Comparison of ENCODE assay signal across 26 cellular contexts in the genomic region with DNA sequence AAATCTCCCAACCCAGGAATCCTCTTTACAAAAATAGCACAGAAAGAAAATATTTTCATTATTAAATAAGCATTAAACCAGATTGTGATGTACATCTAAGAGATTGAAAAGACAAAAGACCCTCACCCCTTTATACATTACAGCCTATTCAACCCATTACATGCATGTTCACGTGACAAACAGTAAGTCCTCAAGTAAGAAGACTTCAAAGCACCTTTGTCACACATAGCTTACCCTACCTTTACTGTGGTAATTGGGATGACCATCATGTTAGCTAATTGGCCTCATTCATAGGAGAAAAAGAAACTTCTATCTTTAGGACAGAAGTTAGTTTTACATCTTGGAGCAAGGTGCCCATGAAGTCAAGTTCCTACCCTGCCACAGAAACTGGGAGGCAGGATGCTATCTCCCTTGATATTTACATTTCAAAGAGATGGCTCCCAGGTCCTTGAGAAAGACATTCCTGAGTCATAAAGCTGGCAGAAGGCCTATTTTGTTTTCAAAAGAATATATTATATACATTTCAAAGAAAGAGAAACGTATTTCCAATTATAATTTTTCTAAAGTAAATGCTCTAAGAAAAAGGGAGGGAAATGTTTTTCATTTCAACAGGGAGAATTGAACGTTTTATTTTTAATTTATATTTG. TPM values are rescaled to one million over a fixed set of nuclear protein-coding genes. Genes with fewer than 3 reads are reported as not detected.
DNase-seq lines count a peak whose midpoint lies in the region; ATAC-seq and TF ChIP-seq lines count a peak whose summit lies in the region.
"Had no signal": no experiment of that assay in that cellular context is flagged by ENCODE, and none has a peak within 500 bp of the region (broad histone marks: within the 10 kb centered on the region; RNA-seq: fewer than 3 reads in every experiment).

No MANE protein-coding gene starts in this region.

- DNase-seq in EL (peak; percentile 16), mammary epithelial cell (peak; percentile 12), iPS DF 4.7 (ENCODE audit: extremely low read depth, low spot score) (peak; percentile 46), hippocampal formation (lab: John Stamatoyannopoulos, UW) (no peak), KG1 (lab: John Stamatoyannopoulos, UW) (no peak)
- DNase-seq: activated CD4-positive, alpha-beta T cell treated with anti-CD3 and anti-CD28 coated beads, Interleukin-2, amount 10 ng/mL, durations not matched to agents 24 days and 14 days; activated naive CD4-positive, alpha-beta T cell; activated T-cell treated with anti-CD3 and anti-CD28 coated beads, Interleukin-2, amount 50 U/mL, for 4 hours; colonic mucosa; COR-L47; DMS79 treated with DMSO at 0.1 percent for 48 hours; heart left ventricle; islet precursor cell; NCI-H1048; NCI-H1694 treated with DMSO at 0.1 percent for 48 hours; NCI-H2171 treated with DMSO at 0.1 percent for 48 hours; NCI-H526 treated with DMSO at 0.1 percent for 48 hours; stimulated activated CD4-positive, alpha-beta T cell treated with anti-CD3 and anti-CD28 coated beads, Interleukin-4, amount 100 ng/mL, for 1 hour; testis; uterus had no signal

- intact Hi-C loops in mammary epithelial cell (cut with micrococcal nuclease), result no loop called here

- dilution Hi-C loops in mammary epithelial cell (cut with HindIII; ENCODE audit: low sequenced_read_pairs), result no loop called here

- H3K9me3 ChIP-seq in HUES64 (ENCODE audit: insufficient read depth, low read depth, low read length) (no peaks in the 10 kb centered on the region), mammary epithelial cell (replicated peaks; ENCODE audit: insufficient read depth, low read length) (no peaks in the 10 kb centered on the region)
- H3K9me3 ChIP-seq: colonic mucosa, testis, uterus had no signal

- H3K4me3 ChIP-seq in HUES64 (ENCODE audit: low read length) (peak overlapping the region; percentile 13), mammary epithelial cell (replicated peaks in 1 of 3; ENCODE audit: insufficient read depth in 1 of 3, low read depth in 2 of 3, low read length in 3 of 3) (no peak overlapping the region)
- H3K4me3 ChIP-seq: BLaER1, colonic mucosa, heart left ventricle, testis, uterus had no signal

- H3K79me2 ChIP-seq in mammary epithelial cell (ENCODE audit: insufficient read depth, low read length), result peaks cover 94% of the 10 kb centered on the region

- H3K36me3 ChIP-seq in HUES64 (ENCODE audit: insufficient read depth, low read length) (no peaks in the 10 kb centered on the region), mammary epithelial cell (ENCODE audit: insufficient read depth, low read length) (no peaks in the 10 kb centered on the region)
- H3K36me3 ChIP-seq: BLaER1, colonic mucosa, heart left ventricle, uterus had no signal

- peaks cover 2% of the 10 kb centered on the region for H4K20me1 ChIP-seq in mammary epithelial cell (ENCODE audit: insufficient read depth, low read length)
- H4K20me1 ChIP-seq: BLaER1 had no signal

- no peaks in the 10 kb centered on the region for H3K27me3 ChIP-seq in HUES64 (ENCODE audit: insufficient read depth, low read length)
- no peaks in the 10 kb centered on the region for H3K27me3 ChIP-seq in mammary epithelial cell (ENCODE audit: insufficient read depth, low read length)
- H3K27me3 ChIP-seq: BLaER1, colonic mucosa, heart left ventricle, testis, uterus had no signal

- no peak for TF ChIP-seq CTCF in mammary epithelial cell (conservative IDR thresholded peaks at IDR 0.05 in 1 of 2, IDR thresholded peaks at IDR 0.05 in 1 of 2; ENCODE audit: extremely low read depth in 1 of 2, insufficient read depth in 1 of 2, low read depth in 1 of 2, low read length in 2 of 2)

- WGBS in HUES64, result 27% methylated on average over 1 of the region's 3 CpGs
- 75% methylated on average over 3 of the region's 3 CpGs for WGBS in mammary epithelial cell (ENCODE audit: low coverage, missing lambda C conversion rate)

- no peak overlapping the region for H3K4me2 ChIP-seq in mammary epithelial cell (ENCODE audit: insufficient read depth, low read depth, low read length)
- H3K4me2 ChIP-seq: BLaER1 had no signal

- in situ Hi-C loops in mammary epithelial cell (cut with MboI; ENCODE audit: low sequenced_read_pairs in 2 of 2), result no loop called here

- H3K9ac ChIP-seq in HUES64 (ENCODE audit: low read depth, low read length) (no peak overlapping the region), mammary epithelial cell (ENCODE audit: insufficient read depth, low read length) (no peak overlapping the region)
- H3K9ac ChIP-seq: BLaER1 had no signal

- CTCF ChIA-PET in mammary epithelial cell (lab: Charles Lee; ENCODE audit: low non-redundant PET), result no interaction called here

- no peak for ATAC-seq in activated CD4-positive, CD25-positive, alpha-beta regulatory T cell treated with anti-CD3 and anti-CD28 coated beads, Interleukin-2, amount 50 U/mL, for 24 hours
- ATAC-seq in HG03045 (IDR thresholded peaks at IDR 0.05; ENCODE audit: unreplicated experiment), result no peak
- ATAC-seq: activated T-cell treated with anti-CD3 and anti-CD28 coated beads, Interleukin-2, amount 50 U/mL, for 4 hours; heart left ventricle; natural killer cell treated with Interleukin-12 subunit alpha and Interleukin-12 subunit beta and Interleukin-15 and Interleukin-18, amount 100 ng/mL, for 72 hours; stimulated activated memory B cell treated with anti-CD40 and anti-IgM and Interleukin-4, amounts not matched to agents 10 μg/mL and 1 μg/mL and 100 μg/mL, for 72 hours had no signal

- BruUV-seq in mammary epithelial cell (replicated peaks; lab: Mats Ljungman, UMichigan), result no TSS peak

- no peak overlapping the region for H2AFZ ChIP-seq in mammary epithelial cell (ENCODE audit: low read depth, low read length)

- H3K4me1 ChIP-seq in HUES64 (ENCODE audit: insufficient read depth, low read length), result peaks cover 65% of the 10 kb centered on the region
- peaks cover 5% of the 10 kb centered on the region for H3K4me1 ChIP-seq in mammary epithelial cell (ENCODE audit: insufficient read depth, low read length)
- H3K4me1 ChIP-seq: BLaER1, colonic mucosa, testis, uterus had no signal

- peak overlapping the region; percentile 2; the same call in 1 of the 2 replicates for H3K27ac ChIP-seq in HUES64 (ENCODE audit: low read depth, low read length)
- H3K27ac ChIP-seq in mammary epithelial cell (ENCODE audit: insufficient read depth, low read depth, low read length), result no peak overlapping the region
- H3K27ac ChIP-seq: BLaER1, colonic mucosa, heart left ventricle, testis, uterus had no signal

RNA-seq across cellular contexts. Expression of a gene that starts 48.1 kb away (rescaled TPM):
- 18.8 TPM for polyA plus RNA-seq in HUES64 (2013, experiment 1 of 2)
- polyA plus RNA-seq in HUES64 (2013, experiment 2 of 2), result 21.2 TPM
- total RNA-seq in mammary epithelial cell, result 10 to 100 TPM; 39.6 to 39.8 TPM
- 26.8 TPM for polyA plus RNA-seq in mammary epithelial cell
- 17.4 TPM for polyA minus RNA-seq in mammary epithelial cell

Comparison
In these comparisons a context has a peak if more than half of its experiments do, and no peak if none do; other contexts are left out.
1. DNase-seq: peak in EL (single experiment), mammary epithelial cell (single experiment) and iPS DF 4.7 (single experiment); none in hippocampal formation (0 of 2) and KG1 (single experiment).